Comparison of ENCODE assay signal across 20 cellular contexts in the genomic region with DNA sequence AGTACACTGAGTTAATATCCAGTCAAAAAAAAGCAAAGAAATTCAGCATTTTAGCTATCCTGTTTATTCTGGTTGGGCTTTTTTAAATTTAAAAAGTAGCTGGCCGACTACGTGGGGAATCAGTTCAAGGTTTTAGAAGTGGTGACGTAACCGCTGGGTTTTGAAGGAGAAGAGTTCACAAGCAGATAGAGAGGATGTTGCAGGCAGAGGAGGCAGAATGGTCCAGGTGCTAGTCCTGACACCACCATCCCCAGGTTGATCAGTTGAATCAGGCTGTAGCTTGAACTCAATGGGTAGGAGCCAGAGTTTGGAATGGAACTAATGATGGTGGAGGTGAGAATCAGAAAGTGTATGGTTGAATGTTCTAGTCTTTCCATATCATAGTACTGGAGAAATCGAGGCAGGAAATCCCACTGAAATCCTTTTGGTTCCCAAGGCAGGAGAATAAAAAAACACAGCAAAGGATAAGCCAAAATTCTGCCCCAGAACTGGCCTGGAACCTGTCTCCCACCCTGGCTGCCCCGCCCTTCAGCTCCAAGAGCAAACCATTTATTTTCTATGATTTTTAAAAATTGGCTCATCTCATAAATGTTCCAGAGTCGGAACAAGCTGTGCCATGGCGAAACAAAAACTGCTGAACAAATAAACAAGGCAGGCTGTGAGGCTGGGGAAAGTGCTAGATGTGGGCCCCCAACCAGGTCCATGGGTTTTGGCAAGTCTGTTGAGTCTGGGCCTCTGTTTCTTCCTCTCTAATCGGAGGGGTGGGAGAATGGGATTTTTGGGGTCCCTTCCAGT. TPM values are rescaled to one million over a fixed set of nuclear protein-coding genes. Genes with fewer than 3 reads are reported as not detected.
DNase-seq lines count a peak whose midpoint lies in the region; ATAC-seq and TF ChIP-seq lines count a peak whose summit lies in the region.
"Had no signal": no experiment of that assay in that cellular context is flagged by ENCODE, and none has a peak within 500 bp of the region (broad histone marks: within the 10 kb centered on the region; RNA-seq: fewer than 3 reads in every experiment).

No MANE protein-coding gene starts in this region.

- ATAC-seq in Right ventricle myocardium inferior (peak; percentile 12), upper lobe of left lung (ENCODE audit: low FRiP score in 2 of 2) (peak in 1 of 2 donors; percentile 16), GM19324 (IDR thresholded peaks at IDR 0.05; ENCODE audit: low FRiP score, unreplicated experiment) (no peak), HG02588 (IDR thresholded peaks at IDR 0.05; ENCODE audit: unreplicated experiment) (no peak)
- ATAC-seq: activated CD8-positive, alpha-beta T cell treated with anti-CD3 and anti-CD28 coated beads for 36 hours; CD8-positive, alpha-beta T cell; GM23338; lower lobe of right lung; natural killer cell treated with Interleukin-12 subunit alpha and Interleukin-12 subunit beta and Interleukin-15 and Interleukin-18, amount 100 ng/mL, for 72 hours; SK-N-SH treated with all-trans-retinoic acid at 6 μM for 48 hours had no signal

- H3K4me1 ChIP-seq in esophagus (ENCODE audit: control insufficient read depth in 2 of 2, insufficient read depth in 2 of 2, low read length in 1 of 2), result peaks cover 2 to 4% of the 10 kb centered on the region in 2 donors
- H3K4me1 ChIP-seq in upper lobe of left lung, result peaks cover 30 to 43% (median 37%) of the 10 kb centered on the region in 4 donors

- 78 to 84% methylated on average over 9 of the region's 9 CpGs for WGBS in esophagus, 2 donors
- WGBS in upper lobe of left lung, 2 donors, result 81 to 82% methylated on average over 9 of the region's 9 CpGs

- no peaks in the 10 kb centered on the region for H3K9me3 Mint-ChIP-seq in nephron
- H3K9me3 Mint-ChIP-seq: activated CD8-positive, alpha-beta T cell treated with anti-CD3 and anti-CD28 coated beads for 36 hours; activated T-helper 1 cell treated with anti-CD3 and anti-CD28 coated beads, Interleukin-12 subunit alpha, Interleukin-12 subunit beta, Interleukin-2, Interleukin-4 antibody, amounts not matched to agents 30 ng/mL and 10 ng/mL and 1 ng/mL, durations not matched to agents 14 hours and 24 hours and 36 hours; CD8-positive, alpha-beta T cell; GM23338; natural killer cell treated with Interleukin-12 subunit alpha and Interleukin-12 subunit beta and Interleukin-15 and Interleukin-18, amount 100 ng/mL, for 72 hours had no signal

- no peaks in the 10 kb centered on the region for H3K9me3 ChIP-seq in esophagus (ENCODE audit: control insufficient read depth in 2 of 2, insufficient read depth in 1 of 2, low read depth in 1 of 2, low read length in 1 of 2)
- H3K9me3 ChIP-seq in upper lobe of left lung, result no peaks in the 10 kb centered on the region
- H3K9me3 ChIP-seq: lower lobe of right lung had no signal

- H3K4me1 Mint-ChIP-seq in nephron, result peaks cover 38% of the 10 kb centered on the region

- no peaks in the 10 kb centered on the region for H3K27me3 Mint-ChIP-seq in nephron (ENCODE audit: low read depth)
- H3K27me3 Mint-ChIP-seq: activated CD8-positive, alpha-beta T cell treated with anti-CD3 and anti-CD28 coated beads for 36 hours; natural killer cell treated with Interleukin-12 subunit alpha and Interleukin-12 subunit beta and Interleukin-15 and Interleukin-18, amount 100 ng/mL, for 72 hours had no signal

- H3K36me3 ChIP-seq in esophagus (ENCODE audit: control insufficient read depth in 2 of 2, insufficient read depth in 2 of 2, low read length in 1 of 2) (no peaks in the 10 kb centered on the region), upper lobe of left lung (no peaks in the 10 kb centered on the region)
- H3K36me3 ChIP-seq: lower lobe of right lung had no signal

- intact Hi-C loops in Right ventricle myocardium inferior (cut with DNase I) (no loop called here), cardiac septum (cut with DNase I) (loop anchor here (5.0 kb wide), 1 partner anchor 185 kb away; a partner anchor contains a TSS)

- no peak overlapping the region for H3K4me3 Mint-ChIP-seq in nephron
- H3K4me3 Mint-ChIP-seq: activated CD8-positive, alpha-beta T cell treated with anti-CD3 and anti-CD28 coated beads for 36 hours; activated T-helper 1 cell treated with anti-CD3 and anti-CD28 coated beads, Interleukin-12 subunit alpha, Interleukin-12 subunit beta, Interleukin-2, Interleukin-4 antibody, amounts not matched to agents 30 ng/mL and 10 ng/mL and 1 ng/mL, durations not matched to agents 14 hours and 24 hours and 36 hours; CD8-positive, alpha-beta T cell; GM23338; natural killer cell treated with Interleukin-12 subunit alpha and Interleukin-12 subunit beta and Interleukin-15 and Interleukin-18, amount 100 ng/mL, for 72 hours had no signal

- no peak for TF ChIP-seq CTCF in nephron (IDR thresholded peaks at IDR 0.05; ENCODE audit: unreplicated experiment in 3 of 3)
- no peak for TF ChIP-seq CTCF in upper lobe of left lung (IDR thresholded peaks at IDR 0.05)

- TF ChIP-seq POLR2A in upper lobe of left lung (IDR thresholded peaks at IDR 0.05), result no peak

- peak in 2 of 4 donors; percentile 24 to 37 for TF ChIP-seq EP300 in upper lobe of left lung (IDR thresholded peaks at IDR 0.05)

- H3K27ac Mint-ChIP-seq in nephron, result peak overlapping the region in 2 of 3 experiments; percentile 35 to 78
- H3K27ac Mint-ChIP-seq: activated CD8-positive, alpha-beta T cell treated with anti-CD3 and anti-CD28 coated beads for 36 hours; activated T-helper 1 cell treated with anti-CD3 and anti-CD28 coated beads, Interleukin-12 subunit alpha, Interleukin-12 subunit beta, Interleukin-2, Interleukin-4 antibody, amounts not matched to agents 30 ng/mL and 10 ng/mL and 1 ng/mL, durations not matched to agents 14 hours and 24 hours and 36 hours; CD8-positive, alpha-beta T cell; GM23338 had no signal

- DNase-seq in Right ventricle myocardium inferior (ENCODE audit: missing footprints) (no peak), cardiac septum (ENCODE audit: low spot score) (no peak), upper lobe of left lung (no peak), islet precursor cell (no peak)
- DNase-seq: activated CD8-positive, alpha-beta T cell treated with anti-CD3 and anti-CD28 coated beads for 36 hours; amygdala; CD8-positive, alpha-beta T cell; erythroblast; lower lobe of right lung; NCI-H1694 treated with DMSO at 0.1 percent for 48 hours; stimulated activated CD4-positive, alpha-beta T cell treated with anti-CD3 and anti-CD28 coated beads, Interleukin-4, amount 100 ng/mL, for 24 hours; trophoblast cell had no signal

- no peaks in the 10 kb centered on the region for H3K27me3 ChIP-seq in esophagus (ENCODE audit: control insufficient read depth in 1 of 2, insufficient read depth in 2 of 2, low read length in 2 of 2)
- H3K27me3 ChIP-seq in upper lobe of left lung, result no peaks in the 10 kb centered on the region

- H3K27ac ChIP-seq in esophagus (ENCODE audit: low read depth in 2 of 2, low read length in 1 of 2), result peak overlapping the region; percentile 24 to 35
- H3K27ac ChIP-seq in upper lobe of left lung, result peak overlapping the region in 3 of 4 donors; percentile 81 to 87 (median 86)

- no peaks in the 10 kb centered on the region for H3K36me3 Mint-ChIP-seq in nephron (ENCODE audit: low read depth)
- H3K36me3 Mint-ChIP-seq: CD8-positive, alpha-beta T cell; natural killer cell treated with Interleukin-12 subunit alpha and Interleukin-12 subunit beta and Interleukin-15 and Interleukin-18, amount 100 ng/mL, for 72 hours had no signal

- H3K4me3 ChIP-seq in esophagus (ENCODE audit: low read depth in 1 of 2, low read length in 2 of 2), result no peak overlapping the region
- H3K4me3 ChIP-seq in upper lobe of left lung, result no peak overlapping the region
- H3K4me3 ChIP-seq: GM23338, lower lobe of right lung had no signal

RNA-seq across cellular contexts. Expression of a gene that starts 44.0 kb away (rescaled TPM):
- total RNA-seq in Right ventricle myocardium inferior, result 20.6 TPM
- total RNA-seq in cardiac septum, result 23.4 TPM
- polyA plus RNA-seq in esophagus, result 10 to 100 TPM in 1 of 2 donors, 1 to 10 TPM in 1; 10.0 to 15.1 TPM
- total RNA-seq in upper lobe of left lung, result 10 to 100 TPM; 15.8 to 44.0 (median 21.6) TPM

RNA-seq across cellular contexts. Expression of a gene that starts 44.2 kb away (rescaled TPM):
- total RNA-seq in Right ventricle myocardium inferior (26.3 TPM), cardiac septum (25.4 TPM), upper lobe of left lung (10 to 100 TPM; 22.2 to 70.2 (median 25.0) TPM)
- polyA plus RNA-seq in esophagus, result 10 to 100 TPM; 16.6 to 22.8 TPM
